In genomic region chr1:216528816-216529215, GRCh38 we compare ENCODE assay signal across 10 cellular contexts.
DNase-seq lines count a peak whose midpoint lies in the region; ATAC-seq and TF ChIP-seq lines count a peak whose summit lies in the region.
"Had no signal": no experiment of that assay in that cellular context is flagged by ENCODE, and none has a peak within 500 bp of the region (broad histone marks: within the 10 kb centered on the region; RNA-seq: fewer than 3 reads in every experiment).

No MANE protein-coding gene starts in this region.

- DNase-seq in Calu3, result peak; percentile 39
- DNase-seq in NCI-H774 (lab: John Stamatoyannopoulos, UW), result peak; percentile 54
- no peak for DNase-seq in LoVo (ENCODE audit: low spot score)
- DNase-seq in C1 segment of cervical spinal cord (lab: John Stamatoyannopoulos, UW), result no peak
- DNase-seq in activated CD4-positive, alpha-beta T cell treated with anti-CD3 and anti-CD28 coated beads for 1 hour, result no peak
- no peak for DNase-seq in stimulated activated CD4-positive, alpha-beta T cell treated with anti-CD3 and anti-CD28 coated beads, Interleukin-2, amount 100 ng/mL, for 24 hours
- DNase-seq: foreskin melanocyte, SK-N-SH had no signal

- ATAC-seq in GM19372 (IDR thresholded peaks at IDR 0.05; ENCODE audit: low read depth, unreplicated experiment), result peak; percentile 51
- peak; percentile 92 for ATAC-seq in HG03060 (IDR thresholded peaks at IDR 0.05; ENCODE audit: low read depth, unreplicated experiment)

- no TSS peak for BruUV-seq in Calu3 (replicated peaks; lab: Mats Ljungman, UMichigan)

- peak overlapping the region; percentile 57 for H3K27ac Mint-ChIP-seq in Calu3 (ENCODE audit: unreplicated experiment)

- intact Hi-C loops in Calu3 (cut with micrococcal nuclease; ENCODE audit: unreplicated experiment), result no loop called here

- H3K9me3 Mint-ChIP-seq in Calu3 (ENCODE audit: low read depth, unreplicated experiment), result peaks cover 2% of the 10 kb centered on the region

- CTCF ChIA-PET in Calu3 (lab: Charles Lee), result interaction anchor here (0.6 to 1.5 kb wide), 2 partner anchors 13 to 28 kb away, joined by 4 to 5 read pairs; no protein-coding TSS in a partner anchor

- H3K4me3 Mint-ChIP-seq in Calu3 (ENCODE audit: low read depth, unreplicated experiment), result no peak overlapping the region

- no peak for TF ChIP-seq CTCF in Calu3 (IDR thresholded peaks at IDR 0.05; ENCODE audit: unreplicated experiment)

- H3K4me1 Mint-ChIP-seq in Calu3 (ENCODE audit: low read depth, unreplicated experiment), result peaks cover 23% of the 10 kb centered on the region

- no peaks in the 10 kb centered on the region for H3K27me3 Mint-ChIP-seq in Calu3 (ENCODE audit: unreplicated experiment)

- H3K36me3 Mint-ChIP-seq in Calu3 (ENCODE audit: insufficient read depth, unreplicated experiment), result peaks cover 12% of the 10 kb centered on the region

Comparison
In these comparisons a context has a peak if more than half of its experiments do, and no peak if none do; other contexts are left out.
1. DNase-seq: peak in Calu3 (single experiment) and NCI-H774 (single experiment); none in LoVo (single experiment), C1 segment of cervical spinal cord (0 of 14), activated CD4-positive, alpha-beta T cell treated with anti-CD3 and anti-CD28 coated beads for 1 hour (single experiment) and stimulated activated CD4-positive, alpha-beta T cell treated with anti-CD3 and anti-CD28 coated beads, Interleukin-2, amount 100 ng/mL, for 24 hours (0 of 2).